ENCODE assay signal across 25 cellular contexts in the genomic region with DNA sequence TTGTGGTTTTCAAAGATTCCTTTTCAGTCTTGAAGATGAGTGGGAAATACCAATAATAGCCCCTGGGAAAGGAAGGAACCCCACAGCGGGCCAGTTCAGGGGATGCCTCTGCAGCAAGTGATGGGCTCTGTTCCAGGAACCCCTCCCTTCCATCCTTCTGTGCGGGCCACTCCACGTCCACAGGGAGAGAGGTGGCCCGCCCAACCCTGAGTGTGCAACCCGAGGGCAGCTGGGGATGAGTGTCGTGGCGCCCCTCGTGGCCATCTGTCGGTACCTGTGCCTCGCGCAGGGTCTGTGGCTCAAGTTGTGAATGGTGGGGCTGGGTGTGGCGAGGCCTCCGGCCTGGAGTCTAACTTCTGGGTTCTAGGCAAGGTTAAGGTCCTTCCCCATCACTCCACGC.
A peak's percentile ranks its signal among the peaks of the same experiment; 100 is the strongest.
DNase-seq lines count a peak whose midpoint lies in the region; ATAC-seq and TF ChIP-seq lines count a peak whose summit lies in the region.
"Had no signal": no experiment of that assay in that cellular context is flagged by ENCODE, and none has a peak within 500 bp of the region (broad histone marks: within the 10 kb centered on the region; RNA-seq: fewer than 3 reads in every experiment).

No MANE protein-coding gene starts in this region.

- H3K27ac ChIP-seq in BLaER1 (peak overlapping the region; percentile 30; the same call in 1 of the 2 replicates), lung (ENCODE audit: low read depth in 1 of 2, low read length in 1 of 2) (peak overlapping the region; percentile 14 to 15), colonic mucosa (no peak overlapping the region)
- no peak overlapping the region for H3K27ac ChIP-seq in naive thymus-derived CD4-positive, alpha-beta T cell (ENCODE audit: low read depth, low read length)
- H3K27ac ChIP-seq: cardiac muscle cell, thoracic aorta, VCaP had no signal

- DNase-seq in H7 (peak; percentile 59), dermis blood vessel endothelial cell (peak; percentile 30), lung (ENCODE audit: low spot score) (no peak), colonic mucosa (no peak), NAMALWA (ENCODE audit: low spot score) (no peak)
- DNase-seq in naive thymus-derived CD4-positive, alpha-beta T cell, result no peak
- no peak for DNase-seq in activated naive CD8-positive, alpha-beta T cell treated with anti-CD3 and anti-CD28 coated beads for 36 hours
- DNase-seq: activated CD4-positive, alpha-beta T cell treated with anti-CD3 and anti-CD28 coated beads, Interleukin-2, amount 10 ng/mL, durations not matched to agents 7 days and 5 days; activated naive CD4-positive, alpha-beta T cell treated with Interleukin-2 at 50 U/mL for 16 hours; activated T-cell treated with anti-CD3 and anti-CD28 coated beads, Interleukin-2, amount 50 U/mL, for 72 hours; CD4-positive, CD25-positive, alpha-beta regulatory T cell; EL; GOT3; Kasumi-1; natural killer cell; NCI-H187 treated with DMSO at 0.1 percent for 48 hours; NCI-H2227 treated with DMSO at 0.1 percent for 48 hours; NCI-H69; stimulated activated CD4-positive, alpha-beta T cell treated with anti-CD3 and anti-CD28 coated beads, Interleukin-12 subunit alpha, Interleukin-12 subunit beta, amount 100 ng/mL, for 4 hours; stimulated activated CD4-positive, alpha-beta T cell treated with anti-CD3 and anti-CD28 coated beads, Interleukin-4, amount 100 ng/mL, for 4 hours; stimulated activated naive CD4-positive, alpha-beta T cell treated with Interleukin-2 at 50 U/mL for 16 hours had no signal

- POLR2A ChIA-PET in naive thymus-derived CD4-positive, alpha-beta T cell (lab: Charles Lee), result no interaction called here

- peak overlapping the region; percentile 69 for H3K4me2 ChIP-seq in BLaER1

- H3K9ac ChIP-seq in BLaER1 (no peak overlapping the region), colonic mucosa (ENCODE audit: low read depth in 2 of 2, low read length in 2 of 2) (no peak overlapping the region)

- no peaks in the 10 kb centered on the region for H4K20me1 ChIP-seq in BLaER1

- H3K4me3 Mint-ChIP-seq in naive thymus-derived CD4-positive, alpha-beta T cell, result no peak overlapping the region
- H3K4me3 Mint-ChIP-seq in activated naive CD8-positive, alpha-beta T cell treated with anti-CD3 and anti-CD28 coated beads for 36 hours, result no peak overlapping the region
- H3K4me3 Mint-ChIP-seq: activated CD4-positive, alpha-beta T cell treated with anti-CD3 and anti-CD28 coated beads, Interleukin-2, amount 10 ng/mL, durations not matched to agents 7 days and 5 days; activated T-cell treated with anti-CD3 and anti-CD28 coated beads, Interleukin-2, amount 50 U/mL, for 72 hours; CD4-positive, CD25-positive, alpha-beta regulatory T cell; natural killer cell had no signal

- no peaks in the 10 kb centered on the region for H3K36me3 ChIP-seq in BLaER1
- no peaks in the 10 kb centered on the region for H3K36me3 ChIP-seq in H7 (replicated peaks; ENCODE audit: control insufficient read depth, insufficient read depth, low read length)
- H3K36me3 ChIP-seq in lung (ENCODE audit: control insufficient read depth in 2 of 2, insufficient read depth in 2 of 2, low read length in 2 of 2), result no peaks in the 10 kb centered on the region
- H3K36me3 ChIP-seq in colonic mucosa, result no peaks in the 10 kb centered on the region
- H3K36me3 ChIP-seq in naive thymus-derived CD4-positive, alpha-beta T cell (ENCODE audit: control insufficient read depth in 2 of 3, insufficient read depth in 3 of 3, low read length in 3 of 3), result no peaks in the 10 kb centered on the region
- H3K36me3 ChIP-seq: cardiac muscle cell, thoracic aorta had no signal

- no peaks in the 10 kb centered on the region for H3K36me3 Mint-ChIP-seq in naive thymus-derived CD4-positive, alpha-beta T cell
- no peaks in the 10 kb centered on the region for H3K36me3 Mint-ChIP-seq in activated naive CD8-positive, alpha-beta T cell treated with anti-CD3 and anti-CD28 coated beads for 36 hours
- H3K36me3 Mint-ChIP-seq: CD4-positive, CD25-positive, alpha-beta regulatory T cell; natural killer cell had no signal

- H3K4me1 ChIP-seq in BLaER1, result peaks cover 38% of the 10 kb centered on the region
- peaks cover 17 to 18% of the 10 kb centered on the region in 2 donors for H3K4me1 ChIP-seq in lung (ENCODE audit: control insufficient read depth in 2 of 2, insufficient read depth in 2 of 2, low read length in 2 of 2)
- H3K4me1 ChIP-seq in colonic mucosa, result no peaks in the 10 kb centered on the region
- no peaks in the 10 kb centered on the region for H3K4me1 ChIP-seq in naive thymus-derived CD4-positive, alpha-beta T cell (ENCODE audit: control insufficient read depth in 2 of 2, insufficient read depth in 2 of 2, low read length in 2 of 2)

- H3K4me1 Mint-ChIP-seq in naive thymus-derived CD4-positive, alpha-beta T cell, result no peaks in the 10 kb centered on the region
- H3K4me1 Mint-ChIP-seq in activated naive CD8-positive, alpha-beta T cell treated with anti-CD3 and anti-CD28 coated beads for 36 hours, result no peaks in the 10 kb centered on the region
- H3K4me1 Mint-ChIP-seq: CD4-positive, CD25-positive, alpha-beta regulatory T cell had no signal

- 61 to 83% methylated on average over 14 of the region's 14 CpGs for WGBS in lung, 2 donors

- ATAC-seq in lung (ENCODE audit: insufficient read depth, low FRiP score), result no peak
- ATAC-seq in naive thymus-derived CD4-positive, alpha-beta T cell, result no peak
- ATAC-seq: activated T-cell treated with anti-CD3 and anti-CD28 coated beads, Interleukin-2, amount 50 U/mL, for 72 hours; natural killer cell had no signal

- CTCF ChIA-PET in naive thymus-derived CD4-positive, alpha-beta T cell (lab: Charles Lee), result no interaction called here

- H3K27me3 Mint-ChIP-seq in naive thymus-derived CD4-positive, alpha-beta T cell, result peaks cover 2 to 12% (median 7%) of the 10 kb centered on the region in 5 donors
- H3K27me3 Mint-ChIP-seq in activated naive CD8-positive, alpha-beta T cell treated with anti-CD3 and anti-CD28 coated beads for 36 hours, result peaks cover 3% of the 10 kb centered on the region
- H3K27me3 Mint-ChIP-seq: activated CD4-positive, alpha-beta T cell treated with anti-CD3 and anti-CD28 coated beads, Interleukin-2, amount 10 ng/mL, durations not matched to agents 7 days and 5 days; CD4-positive, CD25-positive, alpha-beta regulatory T cell had no signal

- H3K9me3 Mint-ChIP-seq in naive thymus-derived CD4-positive, alpha-beta T cell, result no peaks in the 10 kb centered on the region
- H3K9me3 Mint-ChIP-seq in activated naive CD8-positive, alpha-beta T cell treated with anti-CD3 and anti-CD28 coated beads for 36 hours, result no peaks in the 10 kb centered on the region
- H3K9me3 Mint-ChIP-seq: activated CD4-positive, alpha-beta T cell treated with anti-CD3 and anti-CD28 coated beads, Interleukin-2, amount 10 ng/mL, durations not matched to agents 7 days and 5 days; activated T-cell treated with anti-CD3 and anti-CD28 coated beads, Interleukin-2, amount 50 U/mL, for 72 hours; CD4-positive, CD25-positive, alpha-beta regulatory T cell; natural killer cell had no signal

- no peak for TF ChIP-seq CTCF in lung (IDR thresholded peaks at IDR 0.05; ENCODE audit: control extremely low read depth, extremely low read depth)
- no peak for TF ChIP-seq CTCF in colonic mucosa (IDR thresholded peaks at IDR 0.05)

- H3K9me3 ChIP-seq in BLaER1 (no peaks in the 10 kb centered on the region), lung (ENCODE audit: control insufficient read depth in 2 of 2, insufficient read depth in 1 of 2, low read length in 1 of 2) (no peaks in the 10 kb centered on the region), colonic mucosa (no peaks in the 10 kb centered on the region)
- no peaks in the 10 kb centered on the region for H3K9me3 ChIP-seq in naive thymus-derived CD4-positive, alpha-beta T cell (ENCODE audit: control insufficient read depth in 2 of 3, low read length in 3 of 3)
- H3K9me3 ChIP-seq: thoracic aorta had no signal

- H3K27me3 ChIP-seq in BLaER1, result no peaks in the 10 kb centered on the region
- no peaks in the 10 kb centered on the region; the same call in none of the 2 replicates for H3K27me3 ChIP-seq in H7 (ENCODE audit: control insufficient read depth, insufficient read depth, low read length)
- no peaks in the 10 kb centered on the region for H3K27me3 ChIP-seq in lung (ENCODE audit: control insufficient read depth, insufficient read depth)
- no peaks in the 10 kb centered on the region for H3K27me3 ChIP-seq in colonic mucosa
- no peaks in the 10 kb centered on the region for H3K27me3 ChIP-seq in naive thymus-derived CD4-positive, alpha-beta T cell (ENCODE audit: control insufficient read depth in 2 of 2, insufficient read depth in 2 of 2, low read length in 2 of 2)
- H3K27me3 ChIP-seq: cardiac muscle cell had no signal

- no peak overlapping the region for H3K27ac Mint-ChIP-seq in naive thymus-derived CD4-positive, alpha-beta T cell
- H3K27ac Mint-ChIP-seq in activated naive CD8-positive, alpha-beta T cell treated with anti-CD3 and anti-CD28 coated beads for 36 hours, result no peak overlapping the region
- H3K27ac Mint-ChIP-seq: activated CD4-positive, alpha-beta T cell treated with anti-CD3 and anti-CD28 coated beads, Interleukin-2, amount 10 ng/mL, durations not matched to agents 7 days and 5 days; activated T-cell treated with anti-CD3 and anti-CD28 coated beads, Interleukin-2, amount 50 U/mL, for 72 hours; CD4-positive, CD25-positive, alpha-beta regulatory T cell; natural killer cell had no signal

- H3K4me3 ChIP-seq in BLaER1 (no peak overlapping the region), H7 (ENCODE audit: insufficient read depth, low read depth, low read length) (no peak overlapping the region), lung (no peak overlapping the region), colonic mucosa (no peak overlapping the region)
- no peak overlapping the region for H3K4me3 ChIP-seq in naive thymus-derived CD4-positive, alpha-beta T cell (ENCODE audit: low read length)
- H3K4me3 ChIP-seq: cardiac muscle cell, thoracic aorta had no signal

- intact Hi-C loops in colonic mucosa (cut with DNase I), result no loop called here
- intact Hi-C loops in naive thymus-derived CD4-positive, alpha-beta T cell (cut with micrococcal nuclease), result no loop called here

Comparison
In these comparisons a context has a peak if more than half of its experiments do, and no peak if none do; other contexts are left out.
1. H3K27ac ChIP-seq: peak in BLaER1 (single experiment) and lung (2 of 2); none in colonic mucosa (single experiment) and naive thymus-derived CD4-positive, alpha-beta T cell (single experiment).
2. DNase-seq: peak in H7 (single experiment) and dermis blood vessel endothelial cell (single experiment); none in lung (single experiment), colonic mucosa (single experiment), naive thymus-derived CD4-positive, alpha-beta T cell (0 of 9), activated naive CD8-positive, alpha-beta T cell treated with anti-CD3 and anti-CD28 coated beads for 36 hours (single experiment) and NAMALWA (single experiment).